ENCODE assay signal across 13 cellular contexts in the genomic region with DNA sequence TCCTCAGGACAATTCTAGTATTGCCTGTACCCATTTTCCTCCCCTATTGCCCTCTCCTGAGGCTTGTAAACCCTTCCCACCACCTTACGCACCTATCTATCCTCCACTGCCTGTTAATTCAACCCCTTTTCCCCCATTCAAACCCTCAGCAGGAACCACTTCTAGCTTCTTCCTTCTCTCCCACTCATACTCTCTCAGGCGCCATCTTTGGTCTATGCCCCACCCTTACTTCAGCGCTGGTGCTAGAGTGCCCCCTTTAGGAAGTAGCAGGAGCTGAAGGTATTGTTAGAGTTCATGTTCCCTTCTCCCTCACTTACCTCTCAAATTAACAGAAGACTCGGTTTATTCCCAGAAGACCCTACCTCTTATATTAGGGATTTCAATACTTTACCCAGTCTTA.
A peak's percentile ranks its signal among the peaks of the same experiment; 100 is the strongest.
DNase-seq lines count a peak whose midpoint lies in the region; ATAC-seq, FAIRE-seq and TF ChIP-seq lines count a peak whose summit lies in the region.
"Had no signal": no experiment of that assay in that cellular context is flagged by ENCODE, and none has a peak within 500 bp of the region (broad histone marks: within the 10 kb centered on the region; RNA-seq: fewer than 3 reads in every experiment).

No MANE protein-coding gene starts in this region.

- H3K4me1 ChIP-seq in GM23338 (ENCODE audit: insufficient read depth): no peaks in the 10 kb centered on the region
- H3K4me1 ChIP-seq in Loucy (ENCODE audit: insufficient read depth, low read length, poor library complexity, severe bottlenecking): no peaks in the 10 kb centered on the region
- H3K4me1 ChIP-seq: uterus had no signal

- no peak overlapping the region for H3K4me2 ChIP-seq in GM23338
- no peak overlapping the region for H3K4me2 ChIP-seq in Loucy (ENCODE audit: low read depth, low read length, poor library complexity, severe bottlenecking)

- TF ChIP-seq CTCF in GM12873 (IDR thresholded peaks at IDR 0.05; ENCODE audit: insufficient read depth, low read depth, low read length, missing control alignments): peak; percentile 44
- peak; percentile 73 to 91 for TF ChIP-seq CTCF in GM23338 (conservative IDR thresholded peaks at IDR 0.05; ENCODE audit: low read depth in 2 of 2)
- peak; percentile 38 for TF ChIP-seq CTCF in Loucy (conservative IDR thresholded peaks at IDR 0.05; ENCODE audit: low read length)
- peak; percentile 43 for TF ChIP-seq CTCF in epithelial cell of proximal tubule (conservative IDR thresholded peaks at IDR 0.05; ENCODE audit: low read depth, low read length)

- peaks cover 3% of the 10 kb centered on the region; the same call in 2 of the 3 replicates for H3K4me1 Mint-ChIP-seq in GM23338
- H3K4me1 Mint-ChIP-seq: activated CD4-positive, alpha-beta T cell treated with anti-CD3 and anti-CD28 coated beads for 36 hours; activated naive CD8-positive, alpha-beta T cell treated with anti-CD3 and anti-CD28 coated beads for 36 hours had no signal

- no peak overlapping the region for H3K27ac ChIP-seq in GM23338 (ENCODE audit: low read depth)
- H3K27ac ChIP-seq: uterus had no signal

- H3K27me3 ChIP-seq in GM23338 (ENCODE audit: insufficient read depth) (no peaks in the 10 kb centered on the region), Loucy (ENCODE audit: insufficient read depth, low read length, poor library complexity, severe bottlenecking) (no peaks in the 10 kb centered on the region)
- H3K27me3 ChIP-seq: uterus had no signal

- H3K9me3 Mint-ChIP-seq in GM23338: no peaks in the 10 kb centered on the region

- H3K9me3 ChIP-seq in Loucy (ENCODE audit: insufficient read depth, low read depth, low read length): no peaks in the 10 kb centered on the region
- H3K9me3 ChIP-seq: uterus had no signal

- H3K9ac ChIP-seq in Loucy (ENCODE audit: low read depth, low read length, poor library complexity, severe bottlenecking): no peak overlapping the region

- no peak overlapping the region for H2AFZ ChIP-seq in GM23338
- H2AFZ ChIP-seq in Loucy (ENCODE audit: low read length): no peak overlapping the region

- FAIRE-seq in RCC 7860 (lab: Jason Lieb, UNC) (no peak), frontal cortex (lab: Jason Lieb, UNC) (no peak)
- FAIRE-seq: D721Med had no signal

- DNase-seq in GM23338 (ENCODE audit: low spot score): peak; percentile 72
- no peak for DNase-seq in epithelial cell of proximal tubule (ENCODE audit: low read depth)
- no peak for DNase-seq in RCC 7860 (ENCODE audit: low spot score)
- DNase-seq in frontal cortex (ENCODE audit: low spot score in 2 of 2): no peak
- DNase-seq: activated CD4-positive, alpha-beta T cell treated with anti-CD3 and anti-CD28 coated beads for 36 hours; activated naive CD8-positive, alpha-beta T cell treated with anti-CD3 and anti-CD28 coated beads for 36 hours; NCI-H1105 treated with DMSO at 0.1 percent for 48 hours; uterus had no signal

- H3K36me3 ChIP-seq in GM23338 (ENCODE audit: insufficient read depth) (no peaks in the 10 kb centered on the region), Loucy (ENCODE audit: insufficient read depth, low read length) (no peaks in the 10 kb centered on the region)
- H3K36me3 ChIP-seq: uterus had no signal

- no peak overlapping the region for H3K4me3 Mint-ChIP-seq in GM23338
- H3K4me3 Mint-ChIP-seq: activated CD4-positive, alpha-beta T cell treated with anti-CD3 and anti-CD28 coated beads for 36 hours; activated naive CD8-positive, alpha-beta T cell treated with anti-CD3 and anti-CD28 coated beads for 36 hours had no signal

- H3K27ac Mint-ChIP-seq in GM23338: no peak overlapping the region
- H3K27ac Mint-ChIP-seq: activated CD4-positive, alpha-beta T cell treated with anti-CD3 and anti-CD28 coated beads for 36 hours; activated naive CD8-positive, alpha-beta T cell treated with anti-CD3 and anti-CD28 coated beads for 36 hours had no signal

- H3K79me2 ChIP-seq in GM23338 (replicated peaks; ENCODE audit: insufficient read depth): no peaks in the 10 kb centered on the region
- H3K79me2 ChIP-seq in Loucy (ENCODE audit: insufficient read depth, low read length): no peaks in the 10 kb centered on the region

- H3K36me3 Mint-ChIP-seq in GM23338 (ENCODE audit: low read depth): peaks cover 6% of the 10 kb centered on the region; the same call in 2 of the 3 replicates
- H3K36me3 Mint-ChIP-seq: activated naive CD8-positive, alpha-beta T cell treated with anti-CD3 and anti-CD28 coated beads for 36 hours had no signal

- no peaks in the 10 kb centered on the region for H4K20me1 ChIP-seq in GM23338 (replicated peaks; ENCODE audit: insufficient read depth)
- no peaks in the 10 kb centered on the region for H4K20me1 ChIP-seq in Loucy (ENCODE audit: insufficient read depth, low read length, poor library complexity, severe bottlenecking)

- ATAC-seq in GM23338: no peak; the same call in 2 of the 3 replicates
- ATAC-seq in HG03025 (IDR thresholded peaks at IDR 0.05; ENCODE audit: low FRiP score, unreplicated experiment): no peak
- ATAC-seq in GM18907 (IDR thresholded peaks at IDR 0.05; ENCODE audit: unreplicated experiment): no peak
- ATAC-seq: activated CD4-positive, alpha-beta T cell treated with anti-CD3 and anti-CD28 coated beads for 36 hours had no signal

- no peaks in the 10 kb centered on the region for H3F3A ChIP-seq in GM23338 (replicated peaks; ENCODE audit: low read depth)
- H3F3A ChIP-seq in Loucy (ENCODE audit: low read depth): no peaks in the 10 kb centered on the region

- H3K27me3 Mint-ChIP-seq in GM23338 (ENCODE audit: insufficient read depth, low read depth, poor library complexity): peaks cover 3% of the 10 kb centered on the region
- H3K27me3 Mint-ChIP-seq: activated CD4-positive, alpha-beta T cell treated with anti-CD3 and anti-CD28 coated beads for 36 hours; activated naive CD8-positive, alpha-beta T cell treated with anti-CD3 and anti-CD28 coated beads for 36 hours had no signal

- H3K4me3 ChIP-seq in GM23338: no peak overlapping the region
- no peak overlapping the region for H3K4me3 ChIP-seq in Loucy (ENCODE audit: low read length, poor library complexity, severe bottlenecking)
- H3K4me3 ChIP-seq in epithelial cell of proximal tubule (ENCODE audit: low read depth, low read length): no peak overlapping the region
- H3K4me3 ChIP-seq: uterus had no signal

- 0 out of 2 replicates have a peak, but pooled peaks cover 7% of the 10 kb centered on the region for H3K9me2 ChIP-seq in GM23338 (ENCODE audit: insufficient read depth)
- no peaks in the 10 kb centered on the region for H3K9me2 ChIP-seq in Loucy (replicated peaks; ENCODE audit: low read depth, low read length)

TF ChIP-seq in GM23338, 12 proteins besides CTCF, POLR2A, EP300 and RAD21 (continues in another document):
- TF ChIP-seq STAT1 (IDR thresholded peaks at IDR 0.05; ENCODE audit: unreplicated experiment): no peak
- no peak for TF ChIP-seq CREB1 (CRISPR knock-in tag; IDR thresholded peaks at IDR 0.05; ENCODE audit: low read depth)
